Comparison of ENCODE assay signal across 1 cellular context in the genomic region with DNA sequence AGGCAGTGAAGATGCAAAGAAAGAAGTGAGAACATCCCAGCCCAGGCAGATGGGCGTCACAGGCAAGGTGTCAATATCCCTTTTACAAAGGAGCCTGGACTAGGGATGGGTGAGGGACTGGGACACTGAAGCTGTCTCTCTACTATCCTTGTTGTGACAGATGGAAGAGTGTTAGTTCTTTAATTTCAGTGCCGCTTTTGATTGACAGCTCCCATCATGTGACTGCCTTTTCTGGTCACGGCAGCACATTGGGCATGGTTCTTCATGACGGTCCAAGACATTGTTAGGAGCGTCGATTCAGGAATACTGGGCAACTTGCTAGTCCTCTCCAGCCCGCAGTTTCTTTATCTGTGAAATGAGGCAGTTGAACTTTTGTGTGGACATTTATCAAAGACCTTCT.
TF ChIP-seq lines count a peak whose summit lies in the region.

No MANE protein-coding gene starts in this region.

TF ChIP-seq in H1, 55 proteins besides CTCF, POLR2A, EP300 and RAD21:
- no peak for TF ChIP-seq TCF12 (IDR thresholded peaks at IDR 0.05; ENCODE audit: low read depth, low read length)
- no peak for TF ChIP-seq KDM1A (IDR thresholded peaks at IDR 0.05; ENCODE audit: borderline replicate concordance, low read length)
- no peak for TF ChIP-seq RXRA (IDR thresholded peaks at IDR 0.05; ENCODE audit: insufficient read depth, low read depth, low read length)
- no peak for TF ChIP-seq YY1 (IDR thresholded peaks at IDR 0.05; ENCODE audit: low read depth, low read length)
- TF ChIP-seq SIRT6 (IDR thresholded peaks at IDR 0.05; ENCODE audit: low read length): no peak
- no peak for TF ChIP-seq CHD1 (IDR thresholded peaks at IDR 0.05; ENCODE audit: low read depth, low read length)
- no peak for TF ChIP-seq SAP30 (IDR thresholded peaks at IDR 0.05; ENCODE audit: insufficient read depth, insufficient replicate concordance, low read length)
- no peak for TF ChIP-seq NRF1 (IDR thresholded peaks at IDR 0.05; ENCODE audit: low read depth, low read length)
- no peak for TF ChIP-seq ZNF274 (IDR thresholded peaks at IDR 0.05; ENCODE audit: borderline replicate concordance, extremely low read depth, low read length)
- TF ChIP-seq CBX8 (IDR thresholded peaks at IDR 0.05; ENCODE audit: borderline replicate concordance, low read depth, low read length): no peak
